2 cellular contexts compared by ENCODE assay signal in genomic region chr11:74322667-74323066, GRCh38.
TF ChIP-seq lines count a peak whose summit lies in the region.

No MANE protein-coding gene starts in this region.

TF ChIP-seq in IMR-90, 13 proteins besides CTCF, POLR2A, EP300 and RAD21:
- TF ChIP-seq CHD1 (IDR thresholded peaks at IDR 0.05; ENCODE audit: low read depth, low read length) (no peak), RCOR1 (IDR thresholded peaks at IDR 0.05; ENCODE audit: insufficient replicate concordance, low read length) (no peak), RFX5 (IDR thresholded peaks at IDR 0.05; ENCODE audit: low read depth, low read length) (no peak), FOS (IDR thresholded peaks at IDR 0.05; ENCODE audit: low read depth, low read length) (no peak), MAZ (IDR thresholded peaks at IDR 0.05; ENCODE audit: borderline replicate concordance, low read depth, low read length) (no peak), CEBPB (IDR thresholded peaks at IDR 0.05; ENCODE audit: low read depth, low read length) (no peak), SMC3 (IDR thresholded peaks at IDR 0.05; ENCODE audit: low read depth, low read length) (no peak)
- TF ChIP-seq, protein P1, sequence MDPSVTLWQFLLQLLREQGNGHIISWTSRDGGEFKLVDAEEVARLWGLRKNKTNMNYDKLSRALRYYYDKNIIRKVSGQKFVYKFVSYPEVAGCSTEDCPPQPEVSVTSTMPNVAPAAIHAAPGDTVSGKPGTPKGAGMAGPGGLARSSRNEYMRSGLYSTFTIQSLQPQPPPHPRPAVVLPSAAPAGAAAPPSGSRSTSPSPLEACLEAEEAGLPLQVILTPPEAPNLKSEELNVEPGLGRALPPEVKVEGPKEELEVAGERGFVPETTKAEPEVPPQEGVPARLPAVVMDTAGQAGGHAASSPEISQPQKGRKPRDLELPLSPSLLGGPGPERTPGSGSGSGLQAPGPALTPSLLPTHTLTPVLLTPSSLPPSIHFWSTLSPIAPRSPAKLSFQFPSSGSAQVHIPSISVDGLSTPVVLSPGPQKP (IDR thresholded peaks at IDR 0.05; ENCODE audit: borderline replicate concordance, low read depth, low read length), result no peak

TF ChIP-seq in endothelial cell of umbilical vein, 7 proteins besides CTCF, POLR2A, EP300 and RAD21:
- TF ChIP-seq EZH2 (IDR thresholded peaks at IDR 0.05; ENCODE audit: borderline replicate concordance, low read depth, low read length, severe bottlenecking) (no peak), FOS (IDR thresholded peaks at IDR 0.05; ENCODE audit: borderline replicate concordance, insufficient read depth, low read length) (no peak), GATA2 (IDR thresholded peaks at IDR 0.05; ENCODE audit: insufficient read depth, insufficient read length, low read depth, low read length) (no peak), MAX (IDR thresholded peaks at IDR 0.05; ENCODE audit: insufficient read depth, insufficient read length) (no peak), JUN (IDR thresholded peaks at IDR 0.05; ENCODE audit: borderline replicate concordance, insufficient read depth, insufficient read length, low read depth) (no peak), MYC (IDR thresholded peaks at IDR 0.05; ENCODE audit: low read depth, low read length) (no peak), POLR2AphosphoS5 (IDR thresholded peaks at IDR 0.05; ENCODE audit: insufficient read depth, low read depth, low read length) (no peak)
TF ChIP-seq in endothelial cell of umbilical vein: peak in this region for 0.
